Comparison of ENCODE assay signal across 29 cellular contexts in the genomic region with DNA sequence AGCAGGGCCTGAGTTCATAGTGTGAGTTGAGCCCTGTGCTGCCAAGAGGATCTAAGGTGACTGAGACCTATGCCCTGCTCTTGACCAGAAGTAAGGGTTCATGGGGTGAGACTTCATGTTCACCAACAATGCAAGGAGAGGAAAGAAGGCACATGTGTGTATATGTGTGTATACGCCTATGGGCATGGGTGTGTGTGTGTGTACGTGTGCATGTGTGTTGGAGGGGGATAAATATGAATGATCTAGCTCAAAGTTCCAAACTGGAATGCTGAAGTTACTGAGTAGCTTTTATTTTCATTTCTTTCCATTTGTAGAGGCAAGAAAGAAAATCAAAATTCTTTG. TPM values are rescaled to one million over a fixed set of nuclear protein-coding genes. Genes with fewer than 3 reads are reported as not detected.
"Had no signal": no experiment of that assay in that cellular context is flagged by ENCODE, and none has a peak within 500 bp of the region (broad histone marks: within the 10 kb centered on the region; RNA-seq: fewer than 3 reads in every experiment).

No MANE protein-coding gene starts in this region.

- H3K9me3 Mint-ChIP-seq: activated T-helper 2 cell treated with anti-CD3 and anti-CD28 coated beads, Interferon-gamma antibody, Interleukin-2, Interleukin-4, amounts not matched to agents 10 μg/mL and 5 μg/mL and 100 μg/mL, durations not matched to agents 14 hours and 24 hours and 36 hours; neural progenitor cell; stimulated activated naive CD8-positive, alpha-beta T cell treated with anti-CD3 and anti-CD28 coated beads, Interleukin-15, Interleukin-2, amounts not matched to agents 100 ng/mL and 50 ng/mL, for 24 hours had no signal

- H3K9me3 ChIP-seq: esophagus squamous epithelium, gastroesophageal sphincter, lower lobe of right lung, suprapubic skin, tibial nerve, uterus had no signal

- FAIRE-seq: bronchial epithelial cell, TTC549 had no signal

- H3K36me3 ChIP-seq: esophagus squamous epithelium, gastroesophageal sphincter, lower lobe of right lung, neural progenitor cell, suprapubic skin, tibial nerve, uterus, WERI-Rb-1 had no signal

- H3K27me3 ChIP-seq: neural progenitor cell, tibial nerve, uterus had no signal

- H3K27ac Mint-ChIP-seq: activated naive CD8-positive, alpha-beta T cell; activated T-helper 2 cell treated with anti-CD3 and anti-CD28 coated beads, Interferon-gamma antibody, Interleukin-2, Interleukin-4, amounts not matched to agents 10 μg/mL and 5 μg/mL and 100 μg/mL, durations not matched to agents 14 hours and 24 hours and 36 hours; naive B cell; neural progenitor cell; stimulated activated naive CD8-positive, alpha-beta T cell treated with anti-CD3 and anti-CD28 coated beads, Interleukin-15, Interleukin-2, amounts not matched to agents 100 ng/mL and 50 ng/mL, for 24 hours had no signal

- H3K4me1 ChIP-seq: esophagus squamous epithelium, gastroesophageal sphincter, lower lobe of right lung, neural progenitor cell, suprapubic skin, tibial nerve, uterus had no signal

- H3K4me3 Mint-ChIP-seq: activated naive CD8-positive, alpha-beta T cell; neural progenitor cell; stimulated activated naive CD8-positive, alpha-beta T cell treated with anti-CD3 and anti-CD28 coated beads, Interleukin-15, Interleukin-2, amounts not matched to agents 100 ng/mL and 50 ng/mL, for 24 hours had no signal

- H3K4me3 ChIP-seq: coronary artery, esophagus squamous epithelium, gastroesophageal sphincter, lower lobe of right lung, neural progenitor cell, smooth muscle cell, suprapubic skin, uterus had no signal

- DNase-seq: activated CD4-positive, alpha-beta T cell treated with anti-CD3 and anti-CD28 coated beads for 1 hour; activated CD4-positive, alpha-beta T cell treated with anti-CD3 and anti-CD28 coated beads, Interleukin-2, amount 50 U/mL, for 1 hour; activated naive CD4-positive, alpha-beta T cell; activated T-cell treated with anti-CD3 and anti-CD28 coated beads, Interleukin-2, amount 50 U/mL, for 1 hour; amniotic stem cell; cerebellar nuclear complex; esophagus squamous epithelium; head of caudate nucleus; islet precursor cell; lower lobe of right lung; naive B cell; posterior cingulate gyrus; stimulated activated CD4-positive, alpha-beta T cell treated with anti-CD3 and anti-CD28 coated beads, Interleukin-4, amount 100 ng/mL, for 1 hour; T-helper 1 cell; uterus; WERI-Rb-1 had no signal

- H3K27ac ChIP-seq: coronary artery, esophagus squamous epithelium, gastroesophageal sphincter, lower lobe of right lung, neural progenitor cell, suprapubic skin, tibial nerve, uterus, WERI-Rb-1 had no signal

- ATAC-seq: gastroesophageal sphincter, lower lobe of right lung, sciatic nerve had no signal

- H3K9ac ChIP-seq: neural progenitor cell had no signal

- H2AFZ ChIP-seq: neural progenitor cell had no signal

- H3K4me2 ChIP-seq: neural progenitor cell, smooth muscle cell had no signal

- H3K36me3 Mint-ChIP-seq: activated naive CD8-positive, alpha-beta T cell; naive B cell; neural progenitor cell had no signal

RNA-seq across cellular contexts. Expression of gene HAND1, which starts 25.6 kb away (rescaled TPM):
- total RNA-seq: activated T-helper 2 cell treated with anti-CD3 and anti-CD28 coated beads, Interferon-gamma antibody, Interleukin-2, Interleukin-4, amounts not matched to agents 10 μg/mL and 5 μg/mL and 100 μg/mL, durations not matched to agents 14 hours and 24 hours and 36 hours; bronchial epithelial cell; esophagus squamous epithelium; gastroesophageal sphincter; mesenteric fat pad; sciatic nerve; suprapubic skin; tibial nerve had no signal
